ENCODE assay signal across 1 cellular context in the genomic region with DNA sequence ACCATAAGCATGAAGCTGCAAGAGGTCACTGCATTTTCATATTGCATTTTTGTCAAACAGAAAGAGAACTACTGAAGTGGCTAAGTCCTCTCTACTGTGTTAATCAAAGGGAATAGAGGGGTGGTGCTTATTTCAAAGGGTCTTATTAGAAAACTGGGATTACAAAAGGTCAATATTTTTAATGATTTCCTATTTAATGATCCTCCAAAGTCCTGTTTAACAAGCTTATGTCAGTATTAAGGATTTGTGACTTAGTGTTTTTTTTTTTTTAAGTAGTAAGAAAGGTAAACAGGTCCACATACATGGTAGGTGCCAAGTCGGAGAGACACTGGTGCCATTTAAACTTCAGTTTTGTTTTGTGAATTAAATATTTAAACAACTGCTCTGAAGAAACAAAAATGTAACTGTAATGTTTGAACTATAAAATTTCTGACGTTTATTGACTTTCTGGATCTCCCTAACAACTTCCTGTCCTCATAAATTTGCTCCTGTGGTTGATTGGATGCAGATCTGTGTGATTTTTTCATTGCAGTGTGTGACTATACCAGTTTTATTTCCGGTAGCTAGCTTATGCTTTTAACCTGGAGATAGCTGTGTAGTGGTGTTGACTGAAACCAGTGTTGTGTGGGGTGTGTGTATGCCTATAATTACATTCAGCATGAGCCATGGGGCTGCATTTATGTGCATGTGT.
TF ChIP-seq lines count a peak whose summit lies in the region.

No MANE protein-coding gene starts in this region.

TF ChIP-seq in A549, 52 proteins besides CTCF, POLR2A, EP300 and RAD21:
- TF ChIP-seq ZFP36 (IDR thresholded peaks at IDR 0.05; ENCODE audit: borderline replicate concordance, partially characterized antibody) (no peak), CEBPB (IDR thresholded peaks at IDR 0.05) (no peak), GATA3 (IDR thresholded peaks at IDR 0.05; ENCODE audit: borderline replicate concordance) (peak; percentile 26)
- TF ChIP-seq, protein P1, sequence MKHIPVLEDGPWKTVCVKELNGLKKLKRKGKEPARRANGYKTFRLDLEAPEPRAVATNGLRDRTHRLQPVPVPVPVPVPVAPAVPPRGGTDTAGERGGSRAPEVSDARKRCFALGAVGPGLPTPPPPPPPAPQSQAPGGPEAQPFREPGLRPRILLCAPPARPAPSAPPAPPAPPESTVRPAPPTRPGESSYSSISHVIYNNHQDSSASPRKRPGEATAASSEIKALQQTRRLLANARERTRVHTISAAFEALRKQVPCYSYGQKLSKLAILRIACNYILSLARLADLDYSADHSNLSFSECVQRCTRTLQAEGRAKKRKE (CRISPR knock-in tag; IDR thresholded peaks at IDR 0.05; ENCODE audit: low read depth): no peak
TF ChIP-seq in A549: peak in this region for 1.
